28 cellular contexts compared by ENCODE assay signal in the genomic region with DNA sequence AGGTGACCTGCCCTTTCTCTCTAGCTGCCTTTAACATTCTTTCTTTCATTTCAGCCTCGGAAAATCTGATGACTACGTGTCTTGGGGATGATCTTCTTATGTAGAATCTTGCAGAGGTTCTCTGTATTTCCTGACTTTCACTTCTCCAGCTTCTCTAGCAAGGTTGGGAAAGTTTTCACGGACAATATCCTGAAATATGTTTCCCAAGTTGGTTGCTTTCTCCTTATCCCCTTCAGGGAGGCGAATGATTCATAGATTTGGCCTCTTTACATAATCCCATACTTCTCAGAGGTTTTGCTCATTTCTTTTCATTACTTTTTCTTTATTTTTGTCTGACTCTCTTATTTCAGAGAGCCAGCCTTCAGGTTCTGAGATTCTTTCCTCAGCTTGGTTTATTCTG.
DNase-seq lines count a peak whose midpoint lies in the region; ATAC-seq and TF ChIP-seq lines count a peak whose summit lies in the region.
"Had no signal": no experiment of that assay in that cellular context is flagged by ENCODE, and none has a peak within 500 bp of the region (broad histone marks: within the 10 kb centered on the region; RNA-seq: fewer than 3 reads in every experiment).

No MANE protein-coding gene starts in this region.

- no peaks in the 10 kb centered on the region for H3K9me3 Mint-ChIP-seq in activated naive CD8-positive, alpha-beta T cell treated with anti-CD3 and anti-CD28 coated beads, Interleukin-2, amount 50 U/mL, for 24 hours

- CTCF ChIA-PET in PC-9 (lab: Charles Lee), result no interaction called here

- H3K36me3 Mint-ChIP-seq in activated naive CD8-positive, alpha-beta T cell treated with anti-CD3 and anti-CD28 coated beads, Interleukin-2, amount 50 U/mL, for 24 hours (ENCODE audit: low read depth), result no peaks in the 10 kb centered on the region
- H3K36me3 Mint-ChIP-seq: naive thymus-derived CD4-positive, alpha-beta T cell had no signal

- H3K4me1 ChIP-seq in PC-9 (replicated peaks; ENCODE audit: insufficient read depth) (no peaks in the 10 kb centered on the region), osteoblast (ENCODE audit: insufficient read depth, low read length) (no peaks in the 10 kb centered on the region)
- H3K4me1 ChIP-seq: BLaER1, transverse colon had no signal

- intact Hi-C loops in PC-9 (cut with micrococcal nuclease; ENCODE audit: unreplicated experiment), result no loop called here

- peaks cover 3% of the 10 kb centered on the region for H3K27me3 Mint-ChIP-seq in activated naive CD8-positive, alpha-beta T cell treated with anti-CD3 and anti-CD28 coated beads, Interleukin-2, amount 50 U/mL, for 24 hours

- peak; percentile 12 for DNase-seq in ELR (ENCODE audit: low read depth)
- DNase-seq in PC-9, result no peak
- DNase-seq in epithelial cell of esophagus (ENCODE audit: low read depth), result peak; percentile 8
- no peak for DNase-seq in osteoblast (ENCODE audit: insufficient read length, low spot score, missing footprints)
- no peak for DNase-seq in activated naive CD8-positive, alpha-beta T cell treated with anti-CD3 and anti-CD28 coated beads, Interleukin-2, amount 50 U/mL, for 24 hours
- no peak for DNase-seq in stimulated activated CD4-positive, alpha-beta T cell treated with anti-CD3 and anti-CD28 coated beads, Interleukin-4, amount 100 ng/mL, for 24 hours
- DNase-seq in NCI-H82 treated with DMSO at 0.1 percent for 48 hours (lab: John Stamatoyannopoulos, UW; ENCODE audit: unreplicated experiment), result no peak
- DNase-seq: activated CD4-positive, alpha-beta T cell treated with anti-CD3 and anti-CD28 coated beads for 4 hours; activated CD8-positive, alpha-beta memory T cell treated with anti-CD3 and anti-CD28 coated beads for 24 hours; activated effector memory CD4-positive, alpha-beta T cell treated with Interleukin-2 at 50 U/mL for 16 hours; DMS53; effector memory CD4-positive, alpha-beta T cell; GF-D8; Kasumi-1; left ventricle myocardium superior; midbrain; naive thymus-derived CD4-positive, alpha-beta T cell; NCI-H1694; nucleus accumbens; stimulated activated CD4-positive, alpha-beta T cell treated with anti-CD3 and anti-CD28 coated beads, Interleukin-1b, Interleukin-23, amount 100 ng/mL, for 48 hours; T-helper 2 cell; transverse colon had no signal

- H3K27ac Mint-ChIP-seq in activated naive CD8-positive, alpha-beta T cell treated with anti-CD3 and anti-CD28 coated beads, Interleukin-2, amount 50 U/mL, for 24 hours, result no peak overlapping the region
- H3K27ac Mint-ChIP-seq: brain; naive thymus-derived CD4-positive, alpha-beta T cell had no signal

- H3K4me3 Mint-ChIP-seq in activated naive CD8-positive, alpha-beta T cell treated with anti-CD3 and anti-CD28 coated beads, Interleukin-2, amount 50 U/mL, for 24 hours, result no peak overlapping the region
- H3K4me3 Mint-ChIP-seq: brain; naive thymus-derived CD4-positive, alpha-beta T cell had no signal

- no TSS peak for BruUV-seq in PC-9 (replicated peaks; lab: Mats Ljungman, UMichigan)

- H3K9me2 ChIP-seq in PC-9 (ENCODE audit: insufficient read depth), result no peaks in the 10 kb centered on the region; the same call in 1 of the 2 replicates

- H3K9me3 ChIP-seq in PC-9 (ENCODE audit: insufficient read depth, low read depth) (no peaks in the 10 kb centered on the region; the same call in 1 of the 2 replicates), osteoblast (ENCODE audit: low read depth, low read length) (no peaks in the 10 kb centered on the region)
- H3K9me3 ChIP-seq: BLaER1, transverse colon had no signal

- H2AFZ ChIP-seq in PC-9 (peak overlapping the region; percentile 7; the same call in 1 of the 2 replicates), osteoblast (ENCODE audit: low read length) (no peak overlapping the region)

- no peak for TF ChIP-seq CTCF in PC-9 (conservative IDR thresholded peaks at IDR 0.05)
- no peak for TF ChIP-seq CTCF in epithelial cell of esophagus (IDR thresholded peaks at IDR 0.05; ENCODE audit: insufficient read depth, low read depth, low read length, missing control alignments)
- no peak for TF ChIP-seq CTCF in osteoblast (IDR thresholded peaks at IDR 0.05; ENCODE audit: extremely low read depth, low read depth, low read length)

- H3K36me3 ChIP-seq in PC-9 (ENCODE audit: low read depth) (no peaks in the 10 kb centered on the region), osteoblast (ENCODE audit: insufficient read depth, low read length) (no peaks in the 10 kb centered on the region)
- H3K36me3 ChIP-seq: BLaER1, transverse colon had no signal

- no peak for ATAC-seq in activated naive CD8-positive, alpha-beta T cell treated with anti-CD3 and anti-CD28 coated beads, Interleukin-2, amount 50 U/mL, for 24 hours
- no peak for ATAC-seq in HG03196 (IDR thresholded peaks at IDR 0.05; ENCODE audit: unreplicated experiment)
- ATAC-seq: left ventricle myocardium superior; naive thymus-derived CD4-positive, alpha-beta T cell had no signal

- no peaks in the 10 kb centered on the region for H3F3A ChIP-seq in PC-9 (ENCODE audit: insufficient read depth, low read depth)

- H3K4me3 ChIP-seq in PC-9 (no peak overlapping the region), epithelial cell of esophagus (ENCODE audit: low read length) (no peak overlapping the region), osteoblast (ENCODE audit: insufficient read depth, low read length) (no peak overlapping the region)
- H3K4me3 ChIP-seq: BLaER1, SK-N-MC, skin epidermis, transverse colon had no signal

- H3K27me3 ChIP-seq in PC-9 (ENCODE audit: insufficient read depth, low read depth) (no peaks in the 10 kb centered on the region), osteoblast (ENCODE audit: insufficient read depth, low read length) (peaks cover 12% of the 10 kb centered on the region)
- H3K27me3 ChIP-seq: BLaER1, transverse colon had no signal

- no peaks in the 10 kb centered on the region for H3K4me1 Mint-ChIP-seq in activated naive CD8-positive, alpha-beta T cell treated with anti-CD3 and anti-CD28 coated beads, Interleukin-2, amount 50 U/mL, for 24 hours
- H3K4me1 Mint-ChIP-seq: brain; naive thymus-derived CD4-positive, alpha-beta T cell had no signal

- H3K27ac ChIP-seq in PC-9 (no peak overlapping the region), osteoblast (ENCODE audit: low read depth, low read length) (no peak overlapping the region)
- H3K27ac ChIP-seq: BLaER1, SK-N-MC, skin epidermis, transverse colon, VCaP had no signal

- H3K79me2 ChIP-seq in PC-9 (ENCODE audit: low read depth) (no peaks in the 10 kb centered on the region), osteoblast (ENCODE audit: insufficient read depth, low read length) (no peaks in the 10 kb centered on the region)

- H4K20me1 ChIP-seq in PC-9 (ENCODE audit: insufficient read depth), result no peaks in the 10 kb centered on the region
- no peaks in the 10 kb centered on the region for H4K20me1 ChIP-seq in osteoblast (ENCODE audit: insufficient read depth, low read length)
- H4K20me1 ChIP-seq: BLaER1 had no signal

- H3K4me2 ChIP-seq in PC-9 (0 out of 2 replicates have a peak overlapping the region, but pooled peaks have one; percentile 3), osteoblast (ENCODE audit: insufficient read depth, low read length) (peak overlapping the region; percentile 29)
- H3K4me2 ChIP-seq: BLaER1 had no signal

- POLR2A ChIA-PET in PC-9 (lab: Charles Lee; ENCODE audit: unreplicated experiment), result no interaction called here

Comparison
In these comparisons a context has a peak if more than half of its experiments do, and no peak if none do; other contexts are left out.
1. DNase-seq: peak in ELR (single experiment) and epithelial cell of esophagus (single experiment); none in PC-9 (0 of 2), osteoblast (single experiment), activated naive CD8-positive, alpha-beta T cell treated with anti-CD3 and anti-CD28 coated beads, Interleukin-2, amount 50 U/mL, for 24 hours (single experiment), stimulated activated CD4-positive, alpha-beta T cell treated with anti-CD3 and anti-CD28 coated beads, Interleukin-4, amount 100 ng/mL, for 24 hours (single experiment) and NCI-H82 treated with DMSO at 0.1 percent for 48 hours (single experiment).